28 cellular contexts compared by ENCODE assay signal in the genomic region with DNA sequence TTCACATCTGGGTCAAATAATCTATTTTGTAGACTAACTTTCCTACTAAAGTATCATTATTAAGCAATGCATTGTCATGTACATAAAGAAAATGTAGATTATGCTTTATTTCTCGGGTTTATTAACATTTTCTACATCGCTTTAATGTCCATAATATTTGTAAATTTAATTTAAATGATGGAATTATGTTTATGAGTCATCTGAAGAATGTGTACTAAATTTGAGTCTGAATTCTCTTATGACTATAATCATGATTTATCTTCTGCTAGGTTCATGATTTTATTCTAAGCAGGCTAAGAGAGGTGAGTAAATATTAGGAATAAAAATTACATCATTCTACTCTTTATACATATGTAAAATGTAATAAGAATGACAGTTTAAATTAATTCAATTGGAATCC.
"Had no signal": no experiment of that assay in that cellular context is flagged by ENCODE, and none has a peak within 500 bp of the region (broad histone marks: within the 10 kb centered on the region; RNA-seq: fewer than 3 reads in every experiment).

No MANE protein-coding gene starts in this region.

- ATAC-seq: effector memory CD8-positive, alpha-beta T cell; esophagus mucosa; foreskin keratinocyte; gastrocnemius medialis; gastroesophageal sphincter; heart left ventricle; heart right ventricle had no signal

- H3K9me3 ChIP-seq: colonic mucosa, esophagus muscularis mucosa, esophagus squamous epithelium, gastrocnemius medialis, gastroesophageal sphincter had no signal

- FAIRE-seq: endometrium, endothelial cell of umbilical vein, frontal cortex had no signal

- DNase-seq: colonic mucosa; cortex of kidney; dermis blood vessel endothelial cell; dorsolateral prefrontal cortex; effector CD4-positive, alpha-beta T cell; effector CD8-positive, alpha-beta T cell; effector memory CD4-positive, alpha-beta T cell; effector memory CD8-positive, alpha-beta T cell; endodermal cell; erythroblast; esophagus squamous epithelium; foreskin fibroblast; foreskin keratinocyte; foreskin melanocyte; gastrocnemius medialis; glutamatergic neuron; head of caudate nucleus; heart left ventricle; heart right ventricle had no signal

- H3K27me3 ChIP-seq: colonic mucosa, dorsolateral prefrontal cortex, esophagus muscularis mucosa, esophagus squamous epithelium, foreskin keratinocyte, gastrocnemius medialis, gastroesophageal sphincter, heart left ventricle, heart right ventricle, hepatocyte had no signal

- H3K4me1 ChIP-seq: colonic mucosa, esophagus muscularis mucosa, esophagus squamous epithelium, foreskin keratinocyte, gastrocnemius medialis, gastroesophageal sphincter, heart left ventricle, heart right ventricle had no signal

- H3K4me3 ChIP-seq: colonic mucosa, coronary artery, dorsolateral prefrontal cortex, esophagus muscularis mucosa, esophagus squamous epithelium, gastrocnemius medialis, gastroesophageal sphincter, heart left ventricle, heart right ventricle, hepatocyte had no signal

- H3K27ac ChIP-seq: colonic mucosa, coronary artery, dorsolateral prefrontal cortex, epithelial cell of prostate, esophagus muscularis mucosa, esophagus squamous epithelium, foreskin keratinocyte, gastrocnemius medialis, gastroesophageal sphincter, heart left ventricle, heart right ventricle, hepatocyte had no signal

- H3K36me3 ChIP-seq: colonic mucosa, esophagus muscularis mucosa, esophagus squamous epithelium, gastrocnemius medialis, gastroesophageal sphincter, heart left ventricle, heart right ventricle had no signal

- H3K79me2 ChIP-seq: hepatocyte had no signal

- H3K4me2 ChIP-seq: hepatocyte had no signal

- H2AFZ ChIP-seq: hepatocyte had no signal
